In the genomic region with DNA sequence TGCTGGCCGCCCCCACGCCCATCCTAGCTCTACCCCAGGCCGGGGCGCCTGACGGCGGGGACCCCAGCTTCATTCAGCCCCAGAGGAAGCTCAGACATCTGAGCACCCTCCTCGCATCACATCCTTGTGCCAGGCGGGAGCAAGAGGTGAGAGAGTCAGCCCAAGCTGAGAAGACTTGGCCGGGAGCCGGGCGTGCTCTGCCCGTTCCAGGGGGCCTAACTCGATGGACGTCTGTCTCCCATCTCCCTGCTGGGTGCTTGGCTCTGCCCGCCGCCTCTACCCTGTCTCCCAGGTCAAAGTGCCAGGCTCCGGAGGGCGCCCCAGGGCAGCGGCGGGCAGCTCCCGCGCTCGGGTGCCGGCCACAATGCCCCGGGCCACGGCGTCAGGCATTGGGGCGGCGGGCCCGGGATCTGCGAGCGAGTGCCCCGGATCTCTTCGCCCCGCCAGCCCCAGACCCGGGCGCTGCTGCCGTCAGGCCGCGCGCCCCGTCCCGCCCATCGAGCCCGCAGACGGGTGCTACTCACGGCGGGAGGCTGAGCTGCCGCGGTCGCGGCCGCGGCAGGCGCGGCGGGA, we compare ENCODE assay signal across 8 cellular contexts. TPM values are rescaled to one million over a fixed set of nuclear protein-coding genes. Genes with fewer than 3 reads are reported as not detected.
DNase-seq lines count a peak whose midpoint lies in the region; ATAC-seq and TF ChIP-seq lines count a peak whose summit lies in the region.

No MANE protein-coding gene starts in this region.

- TF ChIP-seq CTCF in MCF 10A (IDR thresholded peaks at IDR 0.05; ENCODE audit: unreplicated experiment) (no peak), liver (IDR thresholded peaks at IDR 0.05; ENCODE audit: low read depth, low read length, missing input control) (no peak), thyroid gland (IDR thresholded peaks at IDR 0.05) (no peak)

- H3K36me3 ChIP-seq in liver (ENCODE audit: control insufficient read depth in 4 of 4, insufficient read depth in 3 of 4, low read depth in 1 of 4, low read length in 3 of 4), result no peaks in the 10 kb centered on the region
- no peaks in the 10 kb centered on the region for H3K36me3 ChIP-seq in thyroid gland

- BruUV-seq in MCF 10A (replicated peaks; lab: Mats Ljungman, UMichigan), result no TSS peak

- peak overlapping the region; percentile 52 to 93 (median 80) for H3K4me3 Mint-ChIP-seq in IgD-negative memory B cell
- peak overlapping the region; percentile 62 for H3K4me3 Mint-ChIP-seq in MCF 10A (ENCODE audit: unreplicated experiment)

- H3K27ac ChIP-seq in liver (ENCODE audit: low read depth in 1 of 2, low read length in 2 of 2), result no peak overlapping the region
- H3K27ac ChIP-seq in thyroid gland, result peak overlapping the region in 2 of 3 donors; percentile 62 to 79

- peak overlapping the region in 2 of 3 donors; percentile 20 to 59 for H3K27ac Mint-ChIP-seq in IgD-negative memory B cell
- no peak overlapping the region for H3K27ac Mint-ChIP-seq in MCF 10A (ENCODE audit: low read depth, unreplicated experiment)

- H3K9me3 Mint-ChIP-seq in IgD-negative memory B cell (no peaks in the 10 kb centered on the region), MCF 10A (ENCODE audit: unreplicated experiment) (no peaks in the 10 kb centered on the region)

- H3K9me3 ChIP-seq in liver (ENCODE audit: control insufficient read depth in 4 of 4, low read length in 3 of 4) (no peaks in the 10 kb centered on the region), thyroid gland (no peaks in the 10 kb centered on the region)

- TF ChIP-seq POLR2A in thyroid gland (IDR thresholded peaks at IDR 0.05), result no peak

- POLR2A ChIA-PET in MCF 10A (lab: Yijun Ruan, JAX), result interaction anchor here (0.8 to 3.2 kb wide), 9 partner anchors 28 to 293 kb away, joined by 3 to 23 read pairs (median 7); partner anchors contain the start of genes CIAO2A and HERC1

- H3K4me1 Mint-ChIP-seq in IgD-negative memory B cell (peaks cover 36 to 49% (median 37%) of the 10 kb centered on the region in 3 donors), MCF 10A (ENCODE audit: insufficient read depth, unreplicated experiment) (peaks cover 5% of the 10 kb centered on the region)

- peak; percentile 16 for ATAC-seq in Right ventricle myocardium inferior

- H3K36me3 Mint-ChIP-seq in IgD-negative memory B cell (peaks cover 7% of the 10 kb centered on the region), MCF 10A (ENCODE audit: insufficient read depth, unreplicated experiment) (no peaks in the 10 kb centered on the region)

- intact Hi-C loops in Right ventricle myocardium inferior (cut with DNase I), result loop anchor here (1.0 to 5.0 kb wide), 4 partner anchors 61 to 294 kb away; no protein-coding TSS in a partner anchor
- intact Hi-C loops in cardiac septum (cut with DNase I), result loop anchor here (5.0 kb wide), 4 partner anchors 99 to 294 kb away; partner anchors contain the start of gene HERC1
- intact Hi-C loops in MCF 10A (cut with micrococcal nuclease), result loop anchor here (1.0 to 5.0 kb wide), 5 partner anchors 41 to 294 kb away; partner anchors contain the start of gene HERC1
- intact Hi-C loops in thyroid gland (cut with DNase I), result loop anchor here (10.0 kb wide), 1 partner anchor 151 kb away; no protein-coding TSS in a partner anchor

- CTCF ChIA-PET in MCF 10A (lab: Yijun Ruan, JAX), result interaction anchor here (0.6 to 6.3 kb wide), 41 partner anchors 9 to 671 kb away, joined by 3 to 109 read pairs (median 4); no protein-coding TSS in a partner anchor

- DNase-seq in Right ventricle myocardium inferior (ENCODE audit: missing footprints), result peak; percentile 72
- no peak for DNase-seq in cardiac septum (ENCODE audit: low spot score)
- no peak for DNase-seq in MCF 10A (ENCODE audit: unreplicated experiment)
- DNase-seq in thyroid gland, result peak; percentile 54 to 60
- no peak for DNase-seq in foreskin melanocyte
- no peak for DNase-seq in DMS153 (lab: John Stamatoyannopoulos, UW)

- H3K4me3 ChIP-seq in liver (ENCODE audit: low read depth in 1 of 3, low read length in 3 of 3) (peak overlapping the region; percentile 11 to 68 (median 24)), thyroid gland (replicated peaks in 1 of 3) (peak overlapping the region in 2 of 3 donors; percentile 25 to 60)

- no peaks in the 10 kb centered on the region for H3K27me3 ChIP-seq in liver (ENCODE audit: control insufficient read depth in 4 of 4, insufficient read depth in 4 of 4, low read length in 3 of 4)
- H3K27me3 ChIP-seq in thyroid gland, result no peaks in the 10 kb centered on the region

- 13% methylated on average over 57 of the region's 57 CpGs for WGBS in liver
- WGBS in thyroid gland, 2 donors, result 13 to 37% methylated on average over 2 to 24 of the region's 57 CpGs

- H3K4me1 ChIP-seq in liver (ENCODE audit: control insufficient read depth in 4 of 4, insufficient read depth in 4 of 4, low read length in 3 of 4) (peaks cover 8 to 20% (median 14%) of the 10 kb centered on the region in 4 donors), thyroid gland (peaks cover 20 to 27% of the 10 kb centered on the region in 2 donors)

- no peak overlapping the region for H3K9ac ChIP-seq in liver (ENCODE audit: low read depth in 1 of 2, low read length in 2 of 2)

- H3K27me3 Mint-ChIP-seq in IgD-negative memory B cell (peaks cover 2% of the 10 kb centered on the region), MCF 10A (ENCODE audit: insufficient read depth, unreplicated experiment) (peaks cover 12% of the 10 kb centered on the region)

- no peak for TF ChIP-seq RAD21 in liver (IDR thresholded peaks at IDR 0.05)

TF ChIP-seq in liver, 16 proteins besides CTCF, POLR2A, EP300 and RAD21:
- TF ChIP-seq HNF4A (conservative IDR thresholded peaks at IDR 0.05), result peak; percentile 39 to 43
- no peak for TF ChIP-seq ZBTB33 (IDR thresholded peaks at IDR 0.05)

RNA-seq across cellular contexts. Expression of gene DAPK2, which starts 0.4 kb away (rescaled TPM):
- 47.9 TPM for total RNA-seq in Right ventricle myocardium inferior
- total RNA-seq in cardiac septum, result 31.8 TPM
- 7.7 TPM for polyA plus RNA-seq in IgD-negative memory B cell
- 4.6 and 6.8 TPM in 2 replicates for total RNA-seq in MCF 10A (2022)
- total RNA-seq in liver, result 1 to 10 TPM; 1.1 to 3.6 TPM
- 1 to 10 TPM; 1.0 to 1.1 TPM for polyA plus RNA-seq in liver
- total RNA-seq in thyroid gland, result 100 to 1,000 TPM in 2 of 4 donors, 10 to 100 TPM in 2; 47.4 to 105 (median 78.7) TPM

RNA-seq across cellular contexts. Expression of gene CIAO2A, which starts 47.8 kb away (rescaled TPM):
- total RNA-seq in Right ventricle myocardium inferior (66.7 TPM), cardiac septum (46.9 TPM), MCF 10A (2022) (38.7 and 44.7 TPM in 2 replicates), liver (100 to 1,000 TPM; 124 to 147 TPM), thyroid gland (100 to 1,000 TPM; 104 to 144 (median 129) TPM)
- polyA plus RNA-seq in IgD-negative memory B cell (218 TPM), liver (100 to 1,000 TPM; 171 to 404 TPM)

RNA-seq across cellular contexts. Expression of gene SNX1, which starts 49.9 kb away (rescaled TPM):
- total RNA-seq in Right ventricle myocardium inferior (90.7 TPM), cardiac septum (111 TPM), MCF 10A (2022) (70.2 and 83.6 TPM in 2 replicates), liver (10 to 100 TPM; 40.0 to 67.4 TPM), thyroid gland (100 to 1,000 TPM; 184 to 348 (median 211) TPM)
- polyA plus RNA-seq in IgD-negative memory B cell (59.6 TPM), liver (10 to 100 TPM; 44.4 to 45.6 TPM)

Comparison
In these comparisons a context has a peak if more than half of its experiments do, and no peak if none do; other contexts are left out.
1. DNase-seq: peak in Right ventricle myocardium inferior (single experiment) and thyroid gland (2 of 2); none in cardiac septum (single experiment), MCF 10A (single experiment), foreskin melanocyte (single experiment) and DMS153 (single experiment).
2. H3K27ac ChIP-seq: peak in thyroid gland (2 of 3); none in liver (0 of 2).